8 cellular contexts compared by ENCODE assay signal in the genomic region with DNA sequence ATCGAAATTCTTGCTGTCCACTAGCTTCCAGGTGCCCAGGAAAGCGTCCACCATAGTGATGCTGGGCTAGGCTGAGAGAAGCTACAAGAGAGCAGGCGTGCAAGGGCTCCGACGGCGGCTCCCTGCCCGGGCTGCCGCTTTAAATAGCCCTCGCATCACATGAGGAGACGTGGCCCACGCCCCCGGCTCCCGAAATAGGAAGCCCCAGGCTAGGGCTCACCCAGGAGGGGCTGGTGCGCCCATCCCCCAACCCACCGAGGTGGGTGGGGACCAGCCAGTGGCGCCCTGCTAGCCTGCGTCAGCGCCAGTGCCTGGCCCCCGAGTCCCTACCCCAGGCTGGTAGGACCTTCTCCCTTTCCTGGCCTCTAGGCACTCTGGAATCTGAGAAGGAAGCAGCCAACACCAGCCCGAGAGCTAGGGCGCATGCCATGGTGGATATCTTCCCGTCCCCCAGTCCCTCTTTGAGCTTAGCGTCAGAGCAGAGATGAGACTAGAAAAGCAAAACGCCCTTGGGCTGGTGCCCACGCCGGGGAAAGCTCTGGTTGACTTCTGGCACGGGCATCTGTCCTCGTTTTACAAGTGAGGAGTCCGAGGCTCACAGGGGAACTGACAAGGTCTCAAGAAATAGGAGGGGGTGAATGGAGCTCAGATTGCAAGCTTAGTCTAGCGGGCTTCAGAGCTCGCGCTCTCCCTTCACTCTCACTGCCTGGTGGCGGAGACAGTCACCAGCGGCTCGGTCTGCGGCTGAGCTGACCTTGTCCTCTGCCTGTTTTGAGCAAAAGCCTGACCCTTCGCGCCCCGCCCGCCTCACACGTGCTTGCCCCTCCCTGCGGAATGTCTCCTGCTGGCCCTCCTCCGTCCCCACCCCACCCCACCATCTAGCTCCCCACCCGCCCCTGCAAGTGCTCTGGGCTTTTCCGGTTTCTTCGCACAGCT. TPM values are rescaled to one million over a fixed set of nuclear protein-coding genes. Genes with fewer than 3 reads are reported as not detected.
DNase-seq lines count a peak whose midpoint lies in the region; ATAC-seq and TF ChIP-seq lines count a peak whose summit lies in the region.

A gene (minus strand): TSS at position 116 of the 936 bp plus-strand sequence. CDS start 62 bp downstream, at position 54.

- no peaks in the 10 kb centered on the region for H3K36me3 ChIP-seq in RWPE2 (ENCODE audit: low read depth)
- no peaks in the 10 kb centered on the region for H3K36me3 ChIP-seq in sigmoid colon

- H3K9me3 Mint-ChIP-seq in immature natural killer cell: no peaks in the 10 kb centered on the region

- DNase-seq in AG04449 (ENCODE audit: low read depth, low spot score) (no peak), RWPE2 (ENCODE audit: low spot score) (peak; percentile 66), cerebellum (ENCODE audit: low spot score) (peak; percentile 71), immature natural killer cell (peak in 2 of 3 donors; percentile 18 to 27), sigmoid colon (peak; percentile 90), NCI-H2081 treated with DMSO at 0.1 percent for 48 hours (lab: John Stamatoyannopoulos, UW) (no peak)

- CTCF ChIA-PET in AG04449 (lab: Yijun Ruan, JAX): interaction anchor here (0.7 to 11.7 kb wide), 11 partner anchors 11 to 193 kb away, joined by 3 to 84 read pairs (median 4); no protein-coding TSS in a partner anchor

- H3K4me1 Mint-ChIP-seq in immature natural killer cell: peaks cover 18% of the 10 kb centered on the region in 2 donors

- H3K27ac ChIP-seq in RWPE2 (ENCODE audit: poor library complexity, severe bottlenecking) (peak within 1 kb of the TSS; percentile 10), sigmoid colon (peak within 1 kb of the TSS; percentile 79 to 89 (median 85))

- POLR2A ChIA-PET in AG04449 (lab: Yijun Ruan, JAX): interaction anchor here (0.7 to 1.1 kb wide), 4 partner anchors 24 to 76 kb away, joined by 3 to 5 read pairs (median 4); a partner anchor contains a TSS

- peak in 1 of 2 donors; percentile 27 for TF ChIP-seq POLR2A in sigmoid colon (IDR thresholded peaks at IDR 0.05)

- no peak for TF ChIP-seq CTCF in AG04449 (IDR thresholded peaks at IDR 0.05; ENCODE audit: insufficient read depth, low read length, missing control alignments)
- TF ChIP-seq CTCF in RWPE2 (IDR thresholded peaks at IDR 0.05; ENCODE audit: poor library complexity, severe bottlenecking): no peak
- no peak for TF ChIP-seq CTCF in sigmoid colon (IDR thresholded peaks at IDR 0.05)

- TF ChIP-seq EP300 in sigmoid colon (IDR thresholded peaks at IDR 0.05): peak in 1 of 4 donors; percentile 64

- peak within 1 kb of the TSS; percentile 17 to 82 (median 60) for H3K27ac Mint-ChIP-seq in immature natural killer cell

- peaks cover 0 to 4% (median 4%) of the 10 kb centered on the region in 3 donors for H3K27me3 Mint-ChIP-seq in immature natural killer cell (ENCODE audit: low read depth in 3 of 3)

- H3K4me3 Mint-ChIP-seq in immature natural killer cell: peak within 1 kb of the TSS; percentile 82 to 93 (median 91)

- H3K4me1 ChIP-seq in RWPE2 (ENCODE audit: insufficient read depth, poor library complexity, severe bottlenecking) (peaks cover 10% of the 10 kb centered on the region), sigmoid colon (peaks cover 0 to 49% (median 44%) of the 10 kb centered on the region in 4 donors)

- intact Hi-C loops in sigmoid colon (cut with DNase I): no loop called here

- H3K4me3 ChIP-seq in AG04449 (ENCODE audit: low read depth, low read length) (peak within 1 kb of the TSS; percentile 54), RWPE2 (ENCODE audit: severe bottlenecking) (no peak within 1 kb of the TSS), sigmoid colon (peak within 1 kb of the TSS; percentile 29 to 55 (median 52))

- peak; percentile 40 for ATAC-seq in GM18868 (IDR thresholded peaks at IDR 0.05; ENCODE audit: unreplicated experiment)
- peak; percentile 59 for ATAC-seq in RWPE2 (ENCODE audit: low read depth)
- ATAC-seq in HG02938 (IDR thresholded peaks at IDR 0.05; ENCODE audit: unreplicated experiment): no peak

- H3K9me3 ChIP-seq in RWPE2 (ENCODE audit: severe bottlenecking) (peaks cover 4% of the 10 kb centered on the region), sigmoid colon (no peaks in the 10 kb centered on the region)

- 8 to 26% methylated on average over 46 of the region's 46 CpGs for WGBS in sigmoid colon, 2 donors

- H3K27me3 ChIP-seq in RWPE2 (ENCODE audit: insufficient read depth, poor library complexity, severe bottlenecking) (no peaks in the 10 kb centered on the region), sigmoid colon (no peaks in the 10 kb centered on the region)

- peaks cover 0 to 1% (median 0%) of the 10 kb centered on the region in 3 donors for H3K36me3 Mint-ChIP-seq in immature natural killer cell

RNA-seq across cellular contexts. Expression of the gene that starts here (rescaled TPM):
- 17.9 TPM for total RNA-seq in cerebellum
- polyA plus RNA-seq in immature natural killer cell: not detected
- 10 to 100 TPM in 3 of 4 donors, 1 to 10 TPM in 1; 6.4 to 26.3 (median 19.6) TPM for total RNA-seq in sigmoid colon
- 10 to 100 TPM; 10.0 to 31.2 (median 16.4) TPM for polyA plus RNA-seq in sigmoid colon

Comparison
In these comparisons a context has a peak if more than half of its experiments do, and no peak if none do; other contexts are left out.
1. RNA of the gene that starts here (polyA plus RNA-seq): 10.0 to 31.2 TPM in sigmoid colon; not detected in immature natural killer cell; every median in the first group is over 4 times any median in the second.
2. Peak in DNase-seq in immature natural killer cell; RNA of the gene not detected or under 1 TPM.
3. DNase-seq: peak in RWPE2 (single experiment), cerebellum (single experiment) and sigmoid colon (single experiment); none in AG04449 (single experiment) and NCI-H2081 treated with DMSO at 0.1 percent for 48 hours (single experiment).